1 cellular context compared by ENCODE assay signal in the genomic region with DNA sequence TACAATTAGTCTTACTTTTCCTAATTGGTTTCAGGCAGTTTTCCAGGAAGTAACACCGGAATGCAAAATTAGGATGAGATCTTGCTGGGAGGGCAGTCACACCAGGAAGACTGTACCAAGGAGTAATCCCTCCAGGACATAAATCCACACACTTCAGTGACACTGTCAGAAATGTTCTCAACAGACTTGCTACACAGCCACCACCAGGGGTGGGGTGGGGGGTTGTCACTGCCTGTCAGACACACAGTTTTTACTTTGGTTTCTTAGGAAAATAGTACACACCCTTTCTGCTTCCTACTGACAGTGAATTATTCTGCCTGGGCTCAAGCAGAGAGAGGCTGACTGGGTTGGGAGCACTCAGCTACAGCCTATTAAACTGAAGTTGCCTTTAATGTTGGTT.
TF ChIP-seq lines count a peak whose summit lies in the region.

No MANE protein-coding gene starts in this region.

TF ChIP-seq in WTC11, 78 proteins besides CTCF, POLR2A, EP300 and RAD21 (continued from another document):
- TF ChIP-seq CBFB (CRISPR knock-in tag; IDR thresholded peaks at IDR 0.05; ENCODE audit: low read depth) (no peak), SOX15 (CRISPR knock-in tag; IDR thresholded peaks at IDR 0.05) (no peak), SMAD4 (CRISPR knock-in tag; IDR thresholded peaks at IDR 0.05) (no peak), ZNF317 (CRISPR knock-in tag; IDR thresholded peaks at IDR 0.05; ENCODE audit: borderline replicate concordance, low read depth) (no peak), TEAD1 (CRISPR knock-in tag; IDR thresholded peaks at IDR 0.05) (no peak), NR1H2 (CRISPR knock-in tag; IDR thresholded peaks at IDR 0.05) (no peak), EMX1 (CRISPR knock-in tag; IDR thresholded peaks at IDR 0.05) (no peak), ZBTB21 (CRISPR knock-in tag; IDR thresholded peaks at IDR 0.05; ENCODE audit: borderline replicate concordance) (no peak)
- TF ChIP-seq, protein P1, sequence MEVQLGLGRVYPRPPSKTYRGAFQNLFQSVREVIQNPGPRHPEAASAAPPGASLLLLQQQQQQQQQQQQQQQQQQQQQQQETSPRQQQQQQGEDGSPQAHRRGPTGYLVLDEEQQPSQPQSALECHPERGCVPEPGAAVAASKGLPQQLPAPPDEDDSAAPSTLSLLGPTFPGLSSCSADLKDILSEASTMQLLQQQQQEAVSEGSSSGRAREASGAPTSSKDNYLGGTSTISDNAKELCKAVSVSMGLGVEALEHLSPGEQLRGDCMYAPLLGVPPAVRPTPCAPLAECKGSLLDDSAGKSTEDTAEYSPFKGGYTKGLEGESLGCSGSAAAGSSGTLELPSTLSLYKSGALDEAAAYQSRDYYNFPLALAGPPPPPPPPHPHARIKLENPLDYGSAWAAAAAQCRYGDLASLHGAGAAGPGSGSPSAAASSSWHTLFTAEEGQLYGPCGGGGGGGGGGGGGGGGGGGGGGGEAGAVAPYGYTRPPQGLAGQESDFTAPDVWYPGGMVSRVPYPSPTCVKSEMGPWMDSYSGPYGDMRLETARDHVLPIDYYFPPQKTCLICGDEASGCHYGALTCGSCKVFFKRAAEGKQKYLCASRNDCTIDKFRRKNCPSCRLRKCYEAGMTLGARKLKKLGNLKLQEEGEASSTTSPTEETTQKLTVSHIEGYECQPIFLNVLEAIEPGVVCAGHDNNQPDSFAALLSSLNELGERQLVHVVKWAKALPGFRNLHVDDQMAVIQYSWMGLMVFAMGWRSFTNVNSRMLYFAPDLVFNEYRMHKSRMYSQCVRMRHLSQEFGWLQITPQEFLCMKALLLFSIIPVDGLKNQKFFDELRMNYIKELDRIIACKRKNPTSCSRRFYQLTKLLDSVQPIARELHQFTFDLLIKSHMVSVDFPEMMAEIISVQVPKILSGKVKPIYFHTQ (CRISPR knock-in tag; IDR thresholded peaks at IDR 0.05), result no peak
- TF ChIP-seq, protein P2, sequence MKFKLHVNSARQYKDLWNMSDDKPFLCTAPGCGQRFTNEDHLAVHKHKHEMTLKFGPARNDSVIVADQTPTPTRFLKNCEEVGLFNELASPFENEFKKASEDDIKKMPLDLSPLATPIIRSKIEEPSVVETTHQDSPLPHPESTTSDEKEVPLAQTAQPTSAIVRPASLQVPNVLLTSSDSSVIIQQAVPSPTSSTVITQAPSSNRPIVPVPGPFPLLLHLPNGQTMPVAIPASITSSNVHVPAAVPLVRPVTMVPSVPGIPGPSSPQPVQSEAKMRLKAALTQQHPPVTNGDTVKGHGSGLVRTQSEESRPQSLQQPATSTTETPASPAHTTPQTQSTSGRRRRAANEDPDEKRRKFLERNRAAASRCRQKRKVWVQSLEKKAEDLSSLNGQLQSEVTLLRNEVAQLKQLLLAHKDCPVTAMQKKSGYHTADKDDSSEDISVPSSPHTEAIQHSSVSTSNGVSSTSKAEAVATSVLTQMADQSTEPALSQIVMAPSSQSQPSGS (CRISPR knock-in tag; IDR thresholded peaks at IDR 0.05; ENCODE audit: borderline replicate concordance, low read depth), result no peak
- TF ChIP-seq, protein P3, sequence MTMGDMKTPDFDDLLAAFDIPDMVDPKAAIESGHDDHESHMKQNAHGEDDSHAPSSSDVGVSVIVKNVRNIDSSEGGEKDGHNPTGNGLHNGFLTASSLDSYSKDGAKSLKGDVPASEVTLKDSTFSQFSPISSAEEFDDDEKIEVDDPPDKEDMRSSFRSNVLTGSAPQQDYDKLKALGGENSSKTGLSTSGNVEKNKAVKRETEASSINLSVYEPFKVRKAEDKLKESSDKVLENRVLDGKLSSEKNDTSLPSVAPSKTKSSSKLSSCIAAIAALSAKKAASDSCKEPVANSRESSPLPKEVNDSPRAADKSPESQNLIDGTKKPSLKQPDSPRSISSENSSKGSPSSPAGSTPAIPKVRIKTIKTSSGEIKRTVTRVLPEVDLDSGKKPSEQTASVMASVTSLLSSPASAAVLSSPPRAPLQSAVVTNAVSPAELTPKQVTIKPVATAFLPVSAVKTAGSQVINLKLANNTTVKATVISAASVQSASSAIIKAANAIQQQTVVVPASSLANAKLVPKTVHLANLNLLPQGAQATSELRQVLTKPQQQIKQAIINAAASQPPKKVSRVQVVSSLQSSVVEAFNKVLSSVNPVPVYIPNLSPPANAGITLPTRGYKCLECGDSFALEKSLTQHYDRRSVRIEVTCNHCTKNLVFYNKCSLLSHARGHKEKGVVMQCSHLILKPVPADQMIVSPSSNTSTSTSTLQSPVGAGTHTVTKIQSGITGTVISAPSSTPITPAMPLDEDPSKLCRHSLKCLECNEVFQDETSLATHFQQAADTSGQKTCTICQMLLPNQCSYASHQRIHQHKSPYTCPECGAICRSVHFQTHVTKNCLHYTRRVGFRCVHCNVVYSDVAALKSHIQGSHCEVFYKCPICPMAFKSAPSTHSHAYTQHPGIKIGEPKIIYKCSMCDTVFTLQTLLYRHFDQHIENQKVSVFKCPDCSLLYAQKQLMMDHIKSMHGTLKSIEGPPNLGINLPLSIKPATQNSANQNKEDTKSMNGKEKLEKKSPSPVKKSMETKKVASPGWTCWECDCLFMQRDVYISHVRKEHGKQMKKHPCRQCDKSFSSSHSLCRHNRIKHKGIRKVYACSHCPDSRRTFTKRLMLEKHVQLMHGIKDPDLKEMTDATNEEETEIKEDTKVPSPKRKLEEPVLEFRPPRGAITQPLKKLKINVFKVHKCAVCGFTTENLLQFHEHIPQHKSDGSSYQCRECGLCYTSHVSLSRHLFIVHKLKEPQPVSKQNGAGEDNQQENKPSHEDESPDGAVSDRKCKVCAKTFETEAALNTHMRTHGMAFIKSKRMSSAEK (CRISPR knock-in tag; IDR thresholded peaks at IDR 0.05; ENCODE audit: borderline replicate concordance), result no peak
- TF ChIP-seq, protein P4, sequence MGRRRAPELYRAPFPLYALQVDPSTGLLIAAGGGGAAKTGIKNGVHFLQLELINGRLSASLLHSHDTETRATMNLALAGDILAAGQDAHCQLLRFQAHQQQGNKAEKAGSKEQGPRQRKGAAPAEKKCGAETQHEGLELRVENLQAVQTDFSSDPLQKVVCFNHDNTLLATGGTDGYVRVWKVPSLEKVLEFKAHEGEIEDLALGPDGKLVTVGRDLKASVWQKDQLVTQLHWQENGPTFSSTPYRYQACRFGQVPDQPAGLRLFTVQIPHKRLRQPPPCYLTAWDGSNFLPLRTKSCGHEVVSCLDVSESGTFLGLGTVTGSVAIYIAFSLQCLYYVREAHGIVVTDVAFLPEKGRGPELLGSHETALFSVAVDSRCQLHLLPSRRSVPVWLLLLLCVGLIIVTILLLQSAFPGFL (CRISPR knock-in tag; IDR thresholded peaks at IDR 0.05; ENCODE audit: borderline replicate concordance), result no peak
- TF ChIP-seq, protein P5, sequence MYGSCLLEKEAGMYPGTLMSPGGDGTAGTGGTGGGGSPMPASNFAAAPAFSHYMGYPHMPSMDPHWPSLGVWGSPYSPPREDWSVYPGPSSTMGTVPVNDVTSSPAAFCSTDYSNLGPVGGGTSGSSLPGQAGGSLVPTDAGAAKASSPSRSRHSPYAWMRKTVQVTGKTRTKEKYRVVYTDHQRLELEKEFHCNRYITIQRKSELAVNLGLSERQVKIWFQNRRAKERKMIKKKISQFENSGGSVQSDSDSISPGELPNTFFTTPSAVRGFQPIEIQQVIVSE (CRISPR knock-in tag; IDR thresholded peaks at IDR 0.05; ENCODE audit: borderline replicate concordance), result no peak
- TF ChIP-seq, protein P6, sequence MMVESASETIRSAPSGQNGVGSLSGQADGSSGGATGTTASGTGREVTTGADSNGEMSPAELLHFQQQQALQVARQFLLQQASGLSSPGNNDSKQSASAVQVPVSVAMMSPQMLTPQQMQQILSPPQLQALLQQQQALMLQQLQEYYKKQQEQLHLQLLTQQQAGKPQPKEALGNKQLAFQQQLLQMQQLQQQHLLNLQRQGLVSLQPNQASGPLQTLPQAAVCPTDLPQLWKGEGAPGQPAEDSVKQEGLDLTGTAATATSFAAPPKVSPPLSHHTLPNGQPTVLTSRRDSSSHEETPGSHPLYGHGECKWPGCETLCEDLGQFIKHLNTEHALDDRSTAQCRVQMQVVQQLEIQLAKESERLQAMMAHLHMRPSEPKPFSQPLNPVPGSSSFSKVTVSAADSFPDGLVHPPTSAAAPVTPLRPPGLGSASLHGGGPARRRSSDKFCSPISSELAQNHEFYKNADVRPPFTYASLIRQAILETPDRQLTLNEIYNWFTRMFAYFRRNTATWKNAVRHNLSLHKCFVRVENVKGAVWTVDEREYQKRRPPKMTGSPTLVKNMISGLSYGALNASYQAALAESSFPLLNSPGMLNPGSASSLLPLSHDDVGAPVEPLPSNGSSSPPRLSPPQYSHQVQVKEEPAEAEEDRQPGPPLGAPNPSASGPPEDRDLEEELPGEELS (CRISPR knock-in tag; IDR thresholded peaks at IDR 0.05), result no peak
